Comparison of ENCODE assay signal across 21 cellular contexts in genomic region chr12:71958993-71959588, GRCh38. TPM values are rescaled to one million over a fixed set of nuclear protein-coding genes. Genes with fewer than 3 reads are reported as not detected.
A peak's percentile ranks its signal among the peaks of the same experiment; 100 is the strongest.
DNase-seq lines count a peak whose midpoint lies in the region; ATAC-seq, FAIRE-seq and TF ChIP-seq lines count a peak whose summit lies in the region.
"Had no signal": no experiment of that assay in that cellular context is flagged by ENCODE, and none has a peak within 500 bp of the region (broad histone marks: within the 10 kb centered on the region; RNA-seq: fewer than 3 reads in every experiment).

No MANE protein-coding gene starts in this region.

- peak overlapping the region; percentile 57; the same call in 1 of the 2 replicates for H3K18ac ChIP-seq in IMR-90 (ENCODE audit: low read depth, low read length)

- in situ Hi-C loops in IMR-90 (cut with MboI; ENCODE audit: low sequenced_read_pairs): no loop called here

- H3K23ac ChIP-seq in IMR-90 (ENCODE audit: low read depth, low read length): peak overlapping the region; percentile 81

- peaks cover 2% of the 10 kb centered on the region for H3K9me3 Mint-ChIP-seq in astrocyte (ENCODE audit: unreplicated experiment)

- H2BK5ac ChIP-seq in IMR-90 (ENCODE audit: low read depth, low read length, poor library complexity, severe bottlenecking): peak overlapping the region; percentile 97

- POLR2A ChIA-PET in IMR-90 (lab: Charles Lee; ENCODE audit: unreplicated experiment): no interaction called here

- H3K27me3 ChIP-seq in IMR-90 (ENCODE audit: control insufficient read depth, insufficient read depth, low read length) (no peaks in the 10 kb centered on the region), astrocyte (ENCODE audit: insufficient read depth, low read length) (no peaks in the 10 kb centered on the region), left lung (no peaks in the 10 kb centered on the region)

- ATAC-seq in IMR-90 (ENCODE audit: low read depth): peak; percentile 61
- peak; percentile 50 for ATAC-seq in left lung
- ATAC-seq: activated CD8-positive, alpha-beta memory T cell treated with anti-CD3 and anti-CD28 coated beads, Interleukin-2, amount 10 ng/mL, durations not matched to agents 7 days and 5 days; left lobe of liver had no signal

- no peaks in the 10 kb centered on the region for H3K79me2 ChIP-seq in astrocyte (ENCODE audit: insufficient read depth, low read length)

- no peak for TF ChIP-seq RAD21 in IMR-90 (IDR thresholded peaks at IDR 0.05; ENCODE audit: low read length)

- peak overlapping the region; percentile 3; the same call in 1 of the 2 replicates for H4K5ac ChIP-seq in IMR-90 (ENCODE audit: low read depth, low read length)

- peaks cover 32% of the 10 kb centered on the region for H3K4me1 Mint-ChIP-seq in astrocyte (ENCODE audit: low read depth, unreplicated experiment)
- H3K4me1 Mint-ChIP-seq: activated CD8-positive, alpha-beta memory T cell treated with anti-CD3 and anti-CD28 coated beads, Interleukin-2, amount 10 ng/mL, durations not matched to agents 7 days and 5 days had no signal

- H3K9ac ChIP-seq in IMR-90 (ENCODE audit: low read depth, low read length) (no peak overlapping the region; the same call in 1 of the 2 replicates), astrocyte (ENCODE audit: low read length) (no peak overlapping the region)

- WGBS in IMR-90 (ENCODE audit: extremely low coverage in 2 of 2, insufficient read length in 1 of 2), 2 experiments: 93% methylated on average over 3 of the region's 4 CpGs; no CpG with 5 or more reads in 1 of the 2 experiments

- H3K36me3 ChIP-seq in IMR-90 (ENCODE audit: control insufficient read depth, insufficient read depth, low read length) (no peaks in the 10 kb centered on the region), astrocyte (ENCODE audit: insufficient read depth, low read length) (no peaks in the 10 kb centered on the region), left lung (no peaks in the 10 kb centered on the region)
- H3K36me3 ChIP-seq: esophagus squamous epithelium had no signal

- H4K91ac ChIP-seq in IMR-90 (ENCODE audit: insufficient read depth, low read depth, low read length): peak overlapping the region; percentile 97; the same call in 1 of the 2 replicates

- H3K27me3 Mint-ChIP-seq in astrocyte (ENCODE audit: low read depth, unreplicated experiment): no peaks in the 10 kb centered on the region

- BruUV-seq in IMR-90 (replicated peaks; lab: Mats Ljungman, UMichigan): no TSS peak

- peak overlapping the region; percentile 95 for H3K56ac ChIP-seq in IMR-90 (ENCODE audit: extremely low read depth, insufficient read depth, low read length)

- peak overlapping the region; percentile 98 for H2BK20ac ChIP-seq in IMR-90 (ENCODE audit: low read depth, low read length)

- peaks cover 0 to 8% of the 10 kb centered on the region in 2 experiments; a peak in 1 of 4 replicates for H3K79me1 ChIP-seq in IMR-90 (ENCODE audit: low read depth in 1 of 2, low read length in 2 of 2)

- no peaks in the 10 kb centered on the region for H3K36me3 Mint-ChIP-seq in astrocyte (ENCODE audit: low read depth, unreplicated experiment)
- H3K36me3 Mint-ChIP-seq: activated CD8-positive, alpha-beta memory T cell treated with anti-CD3 and anti-CD28 coated beads, Interleukin-2, amount 10 ng/mL, durations not matched to agents 7 days and 5 days had no signal

- peak overlapping the region; percentile 47; the same call in 1 of the 3 replicates for H2BK15ac ChIP-seq in IMR-90 (ENCODE audit: low read depth, low read length)

- TF ChIP-seq CTCF in IMR-90 (conservative IDR thresholded peaks at IDR 0.05; ENCODE audit: low read depth, low read length) (no peak), astrocyte (IDR thresholded peaks at IDR 0.05; ENCODE audit: insufficient read depth, low read depth, low read length) (no peak), left lung (IDR thresholded peaks at IDR 0.05) (no peak)

- peaks cover 11% of the 10 kb centered on the region for H3K9me1 ChIP-seq in IMR-90 (ENCODE audit: insufficient read depth, low read length)

- peak overlapping the region; percentile 100 for H2BK120ac ChIP-seq in IMR-90 (ENCODE audit: low read depth, low read length)

- DNase-seq in AG20443 (ENCODE audit: low spot score) (peak; percentile 22), IMR-90 (peak; percentile 79), astrocyte (ENCODE audit: low read depth) (peak; percentile 36), left lung (no peak), NCI-H226 (no peak), NCI-H1417 treated with DMSO at 0.1 percent for 48 hours (lab: John Stamatoyannopoulos, UW) (no peak)
- DNase-seq in stimulated activated CD4-positive, alpha-beta T cell treated with anti-CD3 and anti-CD28 coated beads, Interleukin-4, amount 100 ng/mL, for 24 hours: no peak
- DNase-seq in stimulated activated CD4-positive, alpha-beta T cell treated with anti-CD3 and anti-CD28 coated beads, Interleukin-4, amount 100 ng/mL, for 1 hour: no peak
- DNase-seq: activated CD8-positive, alpha-beta memory T cell treated with anti-CD3 and anti-CD28 coated beads, Interleukin-2, amount 10 ng/mL, durations not matched to agents 7 days and 5 days; activated effector memory CD4-positive, alpha-beta T cell treated with anti-CD3 and anti-CD28 coated beads, Interleukin-2, amount 50 U/mL, for 16 hours; AML-193; aorta; DMS 273 treated with DMSO at 0.1 percent for 48 hours; dorsolateral prefrontal cortex; esophagus squamous epithelium; NCI-H1694 treated with DMSO at 0.1 percent for 48 hours; NCI-H82; stimulated activated CD4-positive, alpha-beta T cell treated with anti-CD3 and anti-CD28 coated beads, Interleukin-15, amount 100 ng/mL, for 24 hours had no signal

- H3K9me3 ChIP-seq in IMR-90 (ENCODE audit: control insufficient read depth, insufficient read depth, low read length) (no peaks in the 10 kb centered on the region), astrocyte (ENCODE audit: insufficient read depth, low read depth, low read length) (no peaks in the 10 kb centered on the region), left lung (no peaks in the 10 kb centered on the region)
- H3K9me3 ChIP-seq: esophagus squamous epithelium had no signal

- H4K20me1 ChIP-seq in IMR-90 (ENCODE audit: insufficient read depth, low read length) (no peaks in the 10 kb centered on the region), astrocyte (ENCODE audit: insufficient read depth, low read length) (no peaks in the 10 kb centered on the region)

- intact Hi-C loops in IMR-90 (cut with micrococcal nuclease) (loop anchor here (10.0 kb wide), 2 partner anchors 276 to 316 kb away; partner anchors contain the start of gene TRHDE), left lung (cut with DNase I) (no loop called here)

- CTCF ChIA-PET in IMR-90 (lab: Yijun Ruan, JAX): interaction anchor here (0.6 kb wide), 2 partner anchors 56 to 60 kb away, joined by 3 to 4 read pairs; no protein-coding TSS in a partner anchor

- peak overlapping the region; percentile 42; the same call in 1 of the 2 replicates for H2AK5ac ChIP-seq in IMR-90 (ENCODE audit: low read depth, low read length)

- dilution Hi-C loops in IMR-90 (cut with HindIII; ENCODE audit: low sequenced_read_pairs, unreplicated experiment): no loop called here

- no peak for FAIRE-seq in astrocyte (lab: Jason Lieb, UNC)

- no peak for TF ChIP-seq POLR2A in IMR-90 (IDR thresholded peaks at IDR 0.05; ENCODE audit: low read depth, low read length)

- peak overlapping the region; percentile 97 for H3K14ac ChIP-seq in IMR-90 (replicated peaks; ENCODE audit: low read depth, low read length)

- H3K27ac Mint-ChIP-seq in astrocyte (ENCODE audit: unreplicated experiment): peak overlapping the region; percentile 96
- H3K27ac Mint-ChIP-seq: activated CD8-positive, alpha-beta memory T cell treated with anti-CD3 and anti-CD28 coated beads, Interleukin-2, amount 10 ng/mL, durations not matched to agents 7 days and 5 days had no signal

- peak overlapping the region; percentile 99 for H3K4ac ChIP-seq in IMR-90 (ENCODE audit: low read depth, low read length)

- H2AK9ac ChIP-seq in IMR-90 (replicated peaks; ENCODE audit: low read depth, low read length, poor library complexity): no peak overlapping the region

- H3K4me3 Mint-ChIP-seq in astrocyte (ENCODE audit: unreplicated experiment): no peak overlapping the region
- H3K4me3 Mint-ChIP-seq: activated CD8-positive, alpha-beta memory T cell treated with anti-CD3 and anti-CD28 coated beads, Interleukin-2, amount 10 ng/mL, durations not matched to agents 7 days and 5 days had no signal

- H3K4me1 ChIP-seq in IMR-90 (ENCODE audit: control insufficient read depth, insufficient read depth, low read length) (peaks cover 12% of the 10 kb centered on the region), astrocyte (ENCODE audit: insufficient read depth, low read length) (no peaks in the 10 kb centered on the region), left lung (peaks cover 0 to 8% of the 10 kb centered on the region in 2 donors)
- H3K4me1 ChIP-seq: esophagus squamous epithelium had no signal

- H4K8ac ChIP-seq in IMR-90 (ENCODE audit: low read depth in 2 of 2, low read length in 2 of 2): peak overlapping the region; percentile 60 to 90; a peak in 3 of 4 replicates

- H3K27ac ChIP-seq in IMR-90 (ENCODE audit: insufficient read depth, low read length): peak overlapping the region; percentile 36; the same call in 1 of the 2 replicates
- no peak overlapping the region for H3K27ac ChIP-seq in astrocyte (ENCODE audit: low read depth, low read length)
- H3K27ac ChIP-seq in left lung: peak overlapping the region in 1 of 2 donors; percentile 42
- H3K27ac ChIP-seq: dorsolateral prefrontal cortex, esophagus squamous epithelium had no signal

- H2AFZ ChIP-seq in IMR-90 (replicated peaks; ENCODE audit: low read length, poor library complexity) (peak overlapping the region; percentile 66), astrocyte (ENCODE audit: low read depth, low read length) (no peak overlapping the region)

- H3K4me3 ChIP-seq in IMR-90 (ENCODE audit: insufficient read depth, low read depth, low read length): no peak overlapping the region
- H3K4me3 ChIP-seq in astrocyte (ENCODE audit: insufficient read depth, low read depth, low read length): no peak overlapping the region
- no peak overlapping the region for H3K4me3 ChIP-seq in left lung
- H3K4me3 ChIP-seq: dorsolateral prefrontal cortex, esophagus squamous epithelium had no signal

- H3K4me2 ChIP-seq in IMR-90 (ENCODE audit: low read depth, low read length) (peak overlapping the region; percentile 47; the same call in 1 of the 2 replicates), astrocyte (ENCODE audit: low read length) (peak overlapping the region; percentile 56)

TF ChIP-seq in IMR-90, 13 proteins besides CTCF, POLR2A, EP300 and RAD21:
- TF ChIP-seq NFE2L2 (IDR thresholded peaks at IDR 0.05; ENCODE audit: low read depth, low read length) (no peak), RCOR1 (IDR thresholded peaks at IDR 0.05; ENCODE audit: insufficient replicate concordance, low read length) (no peak)

RNA-seq across cellular contexts. Expression of gene TPH2, which starts 20.4 kb away (rescaled TPM):
- total RNA-seq in IMR-90 (2012; rRNA removed) (not detected in 2 replicates), astrocyte (0.24 and 0.30 TPM in 2 replicates), left lung (under 1 TPM in 1 of 2 donors, not detected in 1; 0.10 TPM)
- polyA plus RNA-seq in IMR-90 (2012; rRNA removed): not detected in 2 replicates
- polyA plus RNA-seq in IMR-90 (2012; cell fraction: cytosol; rRNA removed): not detected in 2 replicates
- not detected in 2 replicates for polyA plus RNA-seq in IMR-90 (2012; cell fraction: nucleus; rRNA removed; ENCODE audit: low replicate concordance)
- total RNA-seq: activated CD8-positive, alpha-beta memory T cell treated with anti-CD3 and anti-CD28 coated beads, Interleukin-2, amount 10 ng/mL, durations not matched to agents 7 days and 5 days; aorta; esophagus squamous epithelium; left lobe of liver; posterior vena cava; subcutaneous adipose tissue had no signal
- polyA plus RNA-seq: aorta had no signal

Comparison
In these comparisons a context has a peak if more than half of its experiments do, and no peak if none do; other contexts are left out.
1. DNase-seq: peak in AG20443 (single experiment), IMR-90 (single experiment) and astrocyte (single experiment); none in left lung (0 of 2), NCI-H226 (single experiment), NCI-H1417 treated with DMSO at 0.1 percent for 48 hours (single experiment), stimulated activated CD4-positive, alpha-beta T cell treated with anti-CD3 and anti-CD28 coated beads, Interleukin-4, amount 100 ng/mL, for 24 hours (single experiment) and stimulated activated CD4-positive, alpha-beta T cell treated with anti-CD3 and anti-CD28 coated beads, Interleukin-4, amount 100 ng/mL, for 1 hour (single experiment).